ENCODE assay signal across 1 cellular context in the genomic region with DNA sequence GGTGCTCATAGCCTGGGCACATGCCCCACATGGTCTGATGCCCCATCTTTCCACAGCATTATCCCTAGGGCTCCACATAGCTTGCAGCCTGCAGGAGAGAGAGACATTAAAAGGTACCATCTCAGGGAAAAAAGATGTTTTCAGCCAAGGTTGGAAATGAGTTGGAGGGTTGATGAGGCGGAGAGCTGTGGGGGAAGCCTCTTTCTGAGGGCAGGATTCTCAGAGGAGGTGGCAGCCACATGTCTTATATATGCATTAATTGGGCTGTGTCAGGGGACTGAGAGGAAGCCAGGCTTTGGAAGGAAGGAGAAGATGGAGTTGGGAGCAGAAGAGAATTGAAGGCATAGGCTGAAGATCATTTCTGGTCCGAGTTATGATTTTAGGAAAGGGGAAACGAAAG.
TF ChIP-seq lines count a peak whose summit lies in the region.

No MANE protein-coding gene starts in this region.

TF ChIP-seq in H1, 55 proteins besides CTCF, POLR2A, EP300 and RAD21:
- TF ChIP-seq, protein P1, sequence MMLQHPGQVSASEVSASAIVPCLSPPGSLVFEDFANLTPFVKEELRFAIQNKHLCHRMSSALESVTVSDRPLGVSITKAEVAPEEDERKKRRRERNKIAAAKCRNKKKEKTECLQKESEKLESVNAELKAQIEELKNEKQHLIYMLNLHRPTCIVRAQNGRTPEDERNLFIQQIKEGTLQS (IDR thresholded peaks at IDR 0.05; ENCODE audit: insufficient read depth, low read depth, low read length) = no peak
- TF ChIP-seq KDM4A (IDR thresholded peaks at IDR 0.05; ENCODE audit: low read depth, low read length, severe bottlenecking) (no peak), SRF (IDR thresholded peaks at IDR 0.05; ENCODE audit: low read depth, low read length) (no peak), RNF2 (IDR thresholded peaks at IDR 0.05; ENCODE audit: borderline replicate concordance, low read depth, low read length, missing control alignments, poor library complexity, severe bottlenecking) (no peak), EZH2 (IDR thresholded peaks at IDR 0.05; ENCODE audit: low read depth, low read length, severe bottlenecking) (no peak), TAF7 (optimal IDR thresholded peaks at IDR 0.05; ENCODE audit: borderline replicate concordance, low read depth, low read length) (no peak), BACH1 (IDR thresholded peaks at IDR 0.05; ENCODE audit: low read length) (no peak), CREB1 (IDR thresholded peaks at IDR 0.05) (no peak), SP2 (IDR thresholded peaks at IDR 0.05; ENCODE audit: low read length) (no peak), CBX8 (IDR thresholded peaks at IDR 0.05; ENCODE audit: borderline replicate concordance, low read depth, low read length) (no peak)
- TF ChIP-seq, protein P2, sequence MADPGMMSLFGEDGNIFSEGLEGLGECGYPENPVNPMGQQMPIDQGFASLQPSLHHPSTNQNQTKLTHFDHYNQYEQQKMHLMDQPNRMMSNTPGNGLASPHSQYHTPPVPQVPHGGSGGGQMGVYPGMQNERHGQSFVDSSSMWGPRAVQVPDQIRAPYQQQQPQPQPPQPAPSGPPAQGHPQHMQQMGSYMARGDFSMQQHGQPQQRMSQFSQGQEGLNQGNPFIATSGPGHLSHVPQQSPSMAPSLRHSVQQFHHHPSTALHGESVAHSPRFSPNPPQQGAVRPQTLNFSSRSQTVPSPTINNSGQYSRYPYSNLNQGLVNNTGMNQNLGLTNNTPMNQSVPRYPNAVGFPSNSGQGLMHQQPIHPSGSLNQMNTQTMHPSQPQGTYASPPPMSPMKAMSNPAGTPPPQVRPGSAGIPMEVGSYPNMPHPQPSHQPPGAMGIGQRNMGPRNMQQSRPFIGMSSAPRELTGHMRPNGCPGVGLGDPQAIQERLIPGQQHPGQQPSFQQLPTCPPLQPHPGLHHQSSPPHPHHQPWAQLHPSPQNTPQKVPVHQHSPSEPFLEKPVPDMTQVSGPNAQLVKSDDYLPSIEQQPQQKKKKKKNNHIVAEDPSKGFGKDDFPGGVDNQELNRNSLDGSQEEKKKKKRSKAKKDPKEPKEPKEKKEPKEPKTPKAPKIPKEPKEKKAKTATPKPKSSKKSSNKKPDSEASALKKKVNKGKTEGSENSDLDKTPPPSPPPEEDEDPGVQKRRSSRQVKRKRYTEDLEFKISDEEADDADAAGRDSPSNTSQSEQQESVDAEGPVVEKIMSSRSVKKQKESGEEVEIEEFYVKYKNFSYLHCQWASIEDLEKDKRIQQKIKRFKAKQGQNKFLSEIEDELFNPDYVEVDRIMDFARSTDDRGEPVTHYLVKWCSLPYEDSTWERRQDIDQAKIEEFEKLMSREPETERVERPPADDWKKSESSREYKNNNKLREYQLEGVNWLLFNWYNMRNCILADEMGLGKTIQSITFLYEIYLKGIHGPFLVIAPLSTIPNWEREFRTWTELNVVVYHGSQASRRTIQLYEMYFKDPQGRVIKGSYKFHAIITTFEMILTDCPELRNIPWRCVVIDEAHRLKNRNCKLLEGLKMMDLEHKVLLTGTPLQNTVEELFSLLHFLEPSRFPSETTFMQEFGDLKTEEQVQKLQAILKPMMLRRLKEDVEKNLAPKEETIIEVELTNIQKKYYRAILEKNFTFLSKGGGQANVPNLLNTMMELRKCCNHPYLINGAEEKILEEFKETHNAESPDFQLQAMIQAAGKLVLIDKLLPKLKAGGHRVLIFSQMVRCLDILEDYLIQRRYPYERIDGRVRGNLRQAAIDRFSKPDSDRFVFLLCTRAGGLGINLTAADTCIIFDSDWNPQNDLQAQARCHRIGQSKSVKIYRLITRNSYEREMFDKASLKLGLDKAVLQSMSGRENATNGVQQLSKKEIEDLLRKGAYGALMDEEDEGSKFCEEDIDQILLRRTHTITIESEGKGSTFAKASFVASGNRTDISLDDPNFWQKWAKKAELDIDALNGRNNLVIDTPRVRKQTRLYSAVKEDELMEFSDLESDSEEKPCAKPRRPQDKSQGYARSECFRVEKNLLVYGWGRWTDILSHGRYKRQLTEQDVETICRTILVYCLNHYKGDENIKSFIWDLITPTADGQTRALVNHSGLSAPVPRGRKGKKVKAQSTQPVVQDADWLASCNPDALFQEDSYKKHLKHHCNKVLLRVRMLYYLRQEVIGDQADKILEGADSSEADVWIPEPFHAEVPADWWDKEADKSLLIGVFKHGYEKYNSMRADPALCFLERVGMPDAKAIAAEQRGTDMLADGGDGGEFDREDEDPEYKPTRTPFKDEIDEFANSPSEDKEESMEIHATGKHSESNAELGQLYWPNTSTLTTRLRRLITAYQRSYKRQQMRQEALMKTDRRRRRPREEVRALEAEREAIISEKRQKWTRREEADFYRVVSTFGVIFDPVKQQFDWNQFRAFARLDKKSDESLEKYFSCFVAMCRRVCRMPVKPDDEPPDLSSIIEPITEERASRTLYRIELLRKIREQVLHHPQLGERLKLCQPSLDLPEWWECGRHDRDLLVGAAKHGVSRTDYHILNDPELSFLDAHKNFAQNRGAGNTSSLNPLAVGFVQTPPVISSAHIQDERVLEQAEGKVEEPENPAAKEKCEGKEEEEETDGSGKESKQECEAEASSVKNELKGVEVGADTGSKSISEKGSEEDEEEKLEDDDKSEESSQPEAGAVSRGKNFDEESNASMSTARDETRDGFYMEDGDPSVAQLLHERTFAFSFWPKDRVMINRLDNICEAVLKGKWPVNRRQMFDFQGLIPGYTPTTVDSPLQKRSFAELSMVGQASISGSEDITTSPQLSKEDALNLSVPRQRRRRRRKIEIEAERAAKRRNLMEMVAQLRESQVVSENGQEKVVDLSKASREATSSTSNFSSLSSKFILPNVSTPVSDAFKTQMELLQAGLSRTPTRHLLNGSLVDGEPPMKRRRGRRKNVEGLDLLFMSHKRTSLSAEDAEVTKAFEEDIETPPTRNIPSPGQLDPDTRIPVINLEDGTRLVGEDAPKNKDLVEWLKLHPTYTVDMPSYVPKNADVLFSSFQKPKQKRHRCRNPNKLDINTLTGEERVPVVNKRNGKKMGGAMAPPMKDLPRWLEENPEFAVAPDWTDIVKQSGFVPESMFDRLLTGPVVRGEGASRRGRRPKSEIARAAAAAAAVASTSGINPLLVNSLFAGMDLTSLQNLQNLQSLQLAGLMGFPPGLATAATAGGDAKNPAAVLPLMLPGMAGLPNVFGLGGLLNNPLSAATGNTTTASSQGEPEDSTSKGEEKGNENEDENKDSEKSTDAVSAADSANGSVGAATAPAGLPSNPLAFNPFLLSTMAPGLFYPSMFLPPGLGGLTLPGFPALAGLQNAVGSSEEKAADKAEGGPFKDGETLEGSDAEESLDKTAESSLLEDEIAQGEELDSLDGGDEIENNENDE (IDR thresholded peaks at IDR 0.05; ENCODE audit: insufficient replicate concordance, low read length) = no peak
